ENCODE assay signal across 15 cellular contexts in the genomic region with DNA sequence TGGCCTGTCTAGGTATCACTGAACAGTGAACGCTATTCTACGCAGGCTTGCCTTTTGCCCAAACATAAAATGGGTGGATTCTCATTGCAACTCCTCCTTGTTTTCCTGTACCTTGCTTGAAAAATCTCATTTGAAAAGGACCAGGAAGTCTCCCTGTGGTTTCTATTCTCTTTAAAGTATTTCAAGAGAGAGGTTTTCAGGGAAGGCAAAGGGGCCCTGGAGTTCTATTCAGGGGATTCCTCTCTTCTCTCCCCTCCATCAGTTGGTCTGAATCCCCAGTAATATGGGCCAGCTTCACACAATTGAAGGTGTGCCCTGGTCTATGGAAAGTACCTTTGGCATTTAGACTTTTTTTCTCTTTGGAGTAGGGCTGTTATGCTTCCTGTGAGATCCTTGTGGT.
A peak's percentile ranks its signal among the peaks of the same experiment; 100 is the strongest.
DNase-seq lines count a peak whose midpoint lies in the region; ATAC-seq, FAIRE-seq and TF ChIP-seq lines count a peak whose summit lies in the region.
"Had no signal": no experiment of that assay in that cellular context is flagged by ENCODE, and none has a peak within 500 bp of the region (broad histone marks: within the 10 kb centered on the region; RNA-seq: fewer than 3 reads in every experiment).

No MANE protein-coding gene starts in this region.

- no peak for TF ChIP-seq CTCF in H1 (IDR thresholded peaks at IDR 0.05; ENCODE audit: control extremely low read depth in 1 of 3, insufficient read depth in 1 of 3, low read depth in 1 of 3, low read length in 3 of 3)
- TF ChIP-seq CTCF in GM20000 (IDR thresholded peaks at IDR 0.05; ENCODE audit: extremely low read depth, missing control alignments), result no peak

- H3K56ac ChIP-seq in H1 (replicated peaks; ENCODE audit: insufficient read length, low read depth, low read length), result no peak overlapping the region

- H3K18ac ChIP-seq in H1 (ENCODE audit: extremely low read depth, low read length), result no peak overlapping the region

- no peak overlapping the region for H2BK15ac ChIP-seq in H1 (ENCODE audit: low read length)

- H4K8ac ChIP-seq in H1 (ENCODE audit: extremely low read depth, insufficient read depth, low read length), result no peak overlapping the region

- no peak overlapping the region for H3K23ac ChIP-seq in H1 (ENCODE audit: insufficient read length)

- H3K79me1 ChIP-seq in H1 (ENCODE audit: low read depth, low read length), result no peaks in the 10 kb centered on the region

- H3K27ac Mint-ChIP-seq in activated naive CD8-positive, alpha-beta T cell treated with anti-CD3 and anti-CD28 coated beads for 36 hours, result no peak overlapping the region
- H3K27ac Mint-ChIP-seq: CD4-positive, alpha-beta memory T cell; IgD-negative memory B cell had no signal

- no peaks in the 10 kb centered on the region for H3K23me2 ChIP-seq in H1 (ENCODE audit: low read depth, low read length)

- H3K36me3 ChIP-seq in HUES48 (ENCODE audit: control insufficient read depth, insufficient read depth, low read length) (no peaks in the 10 kb centered on the region), H1 (ENCODE audit: control insufficient read depth in 2 of 4, insufficient read depth in 4 of 4, low read length in 3 of 4) (no peaks in the 10 kb centered on the region), iPS-20b (ENCODE audit: insufficient read depth, low read depth, low read length) (no peaks in the 10 kb centered on the region)
- H3K36me3 ChIP-seq: BE2C had no signal

- H3K4me3 Mint-ChIP-seq in activated naive CD8-positive, alpha-beta T cell treated with anti-CD3 and anti-CD28 coated beads for 36 hours, result no peak overlapping the region
- H3K4me3 Mint-ChIP-seq: CD4-positive, alpha-beta memory T cell; IgD-negative memory B cell had no signal

- peak overlapping the region; percentile 67; the same call in 1 of the 2 replicates for H2BK5ac ChIP-seq in H1 (ENCODE audit: low read depth, low read length)

- H3K9me3 ChIP-seq in HUES48 (ENCODE audit: control insufficient read depth, insufficient read depth, low read length), result no peaks in the 10 kb centered on the region
- no peaks in the 10 kb centered on the region for H3K9me3 ChIP-seq in H1 (ENCODE audit: insufficient read depth in 2 of 2, low read depth in 1 of 2, low read length in 1 of 2)
- no peaks in the 10 kb centered on the region for H3K9me3 ChIP-seq in iPS-20b (ENCODE audit: insufficient read depth, low read depth, low read length)
- H3K9me3 ChIP-seq: A549 had no signal

- H3K36me3 Mint-ChIP-seq in activated naive CD8-positive, alpha-beta T cell treated with anti-CD3 and anti-CD28 coated beads for 36 hours, result no peaks in the 10 kb centered on the region
- H3K36me3 Mint-ChIP-seq: CD4-positive, alpha-beta memory T cell; IgD-negative memory B cell had no signal

- H4K91ac ChIP-seq in H1 (replicated peaks; ENCODE audit: insufficient read length, low read length), result peak overlapping the region; percentile 8

- H3K79me2 ChIP-seq in H1 (ENCODE audit: control insufficient read depth in 1 of 2, insufficient read depth in 2 of 2, low read length in 2 of 2), result no peaks in the 10 kb centered on the region

- H4K5ac ChIP-seq in H1 (ENCODE audit: insufficient read length, low read depth, low read length), result peak overlapping the region; percentile 53

- no peak for TF ChIP-seq EP300 in H1 (IDR thresholded peaks at IDR 0.05; ENCODE audit: borderline replicate concordance in 1 of 2, low read depth in 2 of 2, low read length in 2 of 2)

- no peaks in the 10 kb centered on the region for H4K20me1 ChIP-seq in H1 (replicated peaks in 1 of 2; ENCODE audit: control insufficient read depth in 1 of 2, insufficient read depth in 2 of 2, low read length in 2 of 2)

- H3K9ac ChIP-seq in HUES48 (ENCODE audit: low read depth, low read length) (no peak overlapping the region), H1 (replicated peaks in 1 of 4; ENCODE audit: extremely low read depth in 1 of 4, low read depth in 3 of 4, low read length in 3 of 4) (no peak overlapping the region), iPS-20b (ENCODE audit: low read depth, low read length) (peak overlapping the region; percentile 47; the same call in 1 of the 2 replicates)

- TF ChIP-seq RAD21 in H1 (IDR thresholded peaks at IDR 0.05 in 1 of 2, conservative IDR thresholded peaks at IDR 0.05 in 1 of 2; ENCODE audit: low read depth in 2 of 2, low read length in 2 of 2), result peak in 1 of 2 experiments; percentile 1; a peak in 1 of 4 replicates

- TF ChIP-seq POLR2A in H1 (IDR thresholded peaks at IDR 0.05; ENCODE audit: control extremely low read depth in 1 of 2, low read depth in 2 of 2, low read length in 2 of 2), result no peak

- H3K27me3 Mint-ChIP-seq in activated naive CD8-positive, alpha-beta T cell treated with anti-CD3 and anti-CD28 coated beads for 36 hours, result no peaks in the 10 kb centered on the region
- H3K27me3 Mint-ChIP-seq: CD4-positive, alpha-beta memory T cell; IgD-negative memory B cell had no signal

- H3K27me3 ChIP-seq in HUES48 (ENCODE audit: control insufficient read depth, insufficient read depth, low read length) (no peaks in the 10 kb centered on the region), H1 (replicated peaks in 1 of 4; ENCODE audit: control insufficient read depth in 3 of 4, extremely low read depth in 1 of 4, insufficient read depth in 3 of 4, low read length in 3 of 4) (no peaks in the 10 kb centered on the region), iPS-20b (ENCODE audit: insufficient read depth, low read length) (no peaks in the 10 kb centered on the region)
- H3K27me3 ChIP-seq: BE2C had no signal

- H3K4me1 ChIP-seq in HUES48 (ENCODE audit: control insufficient read depth, insufficient read depth, low read length) (peaks cover 37% of the 10 kb centered on the region), H1 (replicated peaks in 1 of 4; ENCODE audit: control insufficient read depth in 3 of 4, insufficient read depth in 4 of 4, low read length in 3 of 4) (peaks cover 2 to 15% (median 12%) of the 10 kb centered on the region in 4 experiments; a peak in 4 of 7 replicates), iPS-20b (ENCODE audit: insufficient read depth, low read length) (peaks cover 32% of the 10 kb centered on the region)
- H3K4me1 ChIP-seq: A549, BE2C had no signal

- DNase-seq in H1 (ENCODE audit: low read depth in 1 of 2, low spot score in 2 of 2) (peak in 1 of 2 experiments; percentile 10), GM20000 (ENCODE audit: low spot score) (no peak)
- no peak for DNase-seq in activated naive CD8-positive, alpha-beta T cell treated with anti-CD3 and anti-CD28 coated beads for 36 hours
- no peak for DNase-seq in central memory CD4-positive, alpha-beta T cell
- DNase-seq: BE2C; CD4-positive, alpha-beta memory T cell; DMS79; KG1 had no signal

- H2BK12ac ChIP-seq in H1 (ENCODE audit: low read depth, low read length), result no peak overlapping the region

- H2AK5ac ChIP-seq in H1 (ENCODE audit: low read depth, low read length), result no peak overlapping the region

- peak overlapping the region; percentile 84 for H3K27ac ChIP-seq in HUES48 (ENCODE audit: low read depth, low read length)
- no peak overlapping the region; the same call in 1 of the 2 replicates for H3K27ac ChIP-seq in H1 (ENCODE audit: low read depth, low read length)
- peak overlapping the region; percentile 55 for H3K27ac ChIP-seq in iPS-20b (ENCODE audit: low read length)
- H3K27ac ChIP-seq: A549, C4-2B had no signal

- 44% methylated on average over 2 of the region's 2 CpGs; no CpG with 5 or more reads in 1 of the 2 experiments for WGBS in H1 (ENCODE audit: extremely low coverage in 1 of 2, insufficient coverage in 1 of 2, insufficient read length in 1 of 2, insufficient replicate concordance in 2 of 2, low coverage in 1 of 2, low lambda C conversion rate in 2 of 2, missing lambda C conversion rate in 1 of 2), 2 experiments

- H3K4ac ChIP-seq in H1 (replicated peaks; ENCODE audit: insufficient read length, low read depth, low read length), result no peak overlapping the region

- FAIRE-seq in H1 (lab: Jason Lieb, UNC), result peak; percentile 28
- FAIRE-seq: A549, GM12878 had no signal

- no peak for ATAC-seq in HG03354 (IDR thresholded peaks at IDR 0.05; ENCODE audit: poor library complexity, severe bottlenecking, unreplicated experiment)
- ATAC-seq: A549, GM12878 had no signal

- H3K4me3 ChIP-seq in HUES48 (ENCODE audit: low read depth, low read length), result no peak overlapping the region
- H3K4me3 ChIP-seq in H1 (ENCODE audit: extremely low read depth in 1 of 4, insufficient read depth in 2 of 4, low read depth in 3 of 4, low read length in 4 of 4), result no peak overlapping the region
- no peak overlapping the region; the same call in 1 of the 2 replicates for H3K4me3 ChIP-seq in iPS-20b (ENCODE audit: low read length)
- H3K4me3 ChIP-seq: A549, GM12878 had no signal

- CTCF ChIA-PET in H1 (lab: Charles Lee; ENCODE audit: partially characterized antibody), result no interaction called here

- no peak overlapping the region for H3K14ac ChIP-seq in H1 (ENCODE audit: insufficient read length)

- no peak overlapping the region for H2BK20ac ChIP-seq in H1 (ENCODE audit: low read length)

- POLR2A ChIA-PET in H1 (lab: Charles Lee; ENCODE audit: partially characterized antibody), result no interaction called here

- H2AFZ ChIP-seq in H1 (ENCODE audit: low read length), result no peak overlapping the region

- H3K9me3 Mint-ChIP-seq in activated naive CD8-positive, alpha-beta T cell treated with anti-CD3 and anti-CD28 coated beads for 36 hours, result no peaks in the 10 kb centered on the region

- H3K4me1 Mint-ChIP-seq in activated naive CD8-positive, alpha-beta T cell treated with anti-CD3 and anti-CD28 coated beads for 36 hours, result no peaks in the 10 kb centered on the region
- H3K4me1 Mint-ChIP-seq: CD4-positive, alpha-beta memory T cell; IgD-negative memory B cell had no signal

- no peak overlapping the region for H2BK120ac ChIP-seq in H1 (replicated peaks; ENCODE audit: low read depth, low read length)

- peak overlapping the region in 1 of 2 experiments; percentile 22; a peak in 1 of 4 replicates for H3K4me2 ChIP-seq in H1 (ENCODE audit: insufficient read depth in 1 of 2, low read depth in 2 of 2, low read length in 2 of 2)
- H3K4me2 ChIP-seq: A549 had no signal

TF ChIP-seq in H1, 55 proteins besides CTCF, POLR2A, EP300 and RAD21 (continues in another document):
- no peak for TF ChIP-seq GTF2F1 (IDR thresholded peaks at IDR 0.05; ENCODE audit: borderline replicate concordance, low read depth, low read length)
